1 cellular context compared by ENCODE assay signal in genomic region chr22:20774882-20775281, GRCh38.
TF ChIP-seq lines count a peak whose summit lies in the region.

No MANE protein-coding gene starts in this region.

TF ChIP-seq in K562, 482 proteins besides CTCF, POLR2A, EP300 and RAD21 (continued from another document):
- TF ChIP-seq ZNF512 (tag; IDR thresholded peaks at IDR 0.05) = peak; percentile 68; the same call in 1 of the 2 replicates
- no peak for TF ChIP-seq SRSF9 (IDR thresholded peaks at IDR 0.05; ENCODE audit: borderline replicate concordance, low read depth, low read length)
- no peak for TF ChIP-seq RERE (CRISPR knock-in tag; IDR thresholded peaks at IDR 0.05; ENCODE audit: borderline replicate concordance)
- TF ChIP-seq, protein P1, sequence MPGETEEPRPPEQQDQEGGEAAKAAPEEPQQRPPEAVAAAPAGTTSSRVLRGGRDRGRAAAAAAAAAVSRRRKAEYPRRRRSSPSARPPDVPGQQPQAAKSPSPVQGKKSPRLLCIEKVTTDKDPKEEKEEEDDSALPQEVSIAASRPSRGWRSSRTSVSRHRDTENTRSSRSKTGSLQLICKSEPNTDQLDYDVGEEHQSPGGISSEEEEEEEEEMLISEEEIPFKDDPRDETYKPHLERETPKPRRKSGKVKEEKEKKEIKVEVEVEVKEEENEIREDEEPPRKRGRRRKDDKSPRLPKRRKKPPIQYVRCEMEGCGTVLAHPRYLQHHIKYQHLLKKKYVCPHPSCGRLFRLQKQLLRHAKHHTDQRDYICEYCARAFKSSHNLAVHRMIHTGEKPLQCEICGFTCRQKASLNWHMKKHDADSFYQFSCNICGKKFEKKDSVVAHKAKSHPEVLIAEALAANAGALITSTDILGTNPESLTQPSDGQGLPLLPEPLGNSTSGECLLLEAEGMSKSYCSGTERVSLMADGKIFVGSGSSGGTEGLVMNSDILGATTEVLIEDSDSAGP (CRISPR knock-in tag; IDR thresholded peaks at IDR 0.05) = 0 out of 2 replicates have a peak, but pooled peaks have one; percentile 56
- TF ChIP-seq FIP1L1 (IDR thresholded peaks at IDR 0.05; ENCODE audit: low read depth, low read length, poor library complexity, severe bottlenecking) = no peak
- no peak for TF ChIP-seq ZNF584 (CRISPR knock-in tag; IDR thresholded peaks at IDR 0.05; ENCODE audit: low read depth)
- no peak for TF ChIP-seq ZNF507 (tag; conservative IDR thresholded peaks at IDR 0.05)
